Comparison of ENCODE assay signal across 8 cellular contexts in the genomic region with DNA sequence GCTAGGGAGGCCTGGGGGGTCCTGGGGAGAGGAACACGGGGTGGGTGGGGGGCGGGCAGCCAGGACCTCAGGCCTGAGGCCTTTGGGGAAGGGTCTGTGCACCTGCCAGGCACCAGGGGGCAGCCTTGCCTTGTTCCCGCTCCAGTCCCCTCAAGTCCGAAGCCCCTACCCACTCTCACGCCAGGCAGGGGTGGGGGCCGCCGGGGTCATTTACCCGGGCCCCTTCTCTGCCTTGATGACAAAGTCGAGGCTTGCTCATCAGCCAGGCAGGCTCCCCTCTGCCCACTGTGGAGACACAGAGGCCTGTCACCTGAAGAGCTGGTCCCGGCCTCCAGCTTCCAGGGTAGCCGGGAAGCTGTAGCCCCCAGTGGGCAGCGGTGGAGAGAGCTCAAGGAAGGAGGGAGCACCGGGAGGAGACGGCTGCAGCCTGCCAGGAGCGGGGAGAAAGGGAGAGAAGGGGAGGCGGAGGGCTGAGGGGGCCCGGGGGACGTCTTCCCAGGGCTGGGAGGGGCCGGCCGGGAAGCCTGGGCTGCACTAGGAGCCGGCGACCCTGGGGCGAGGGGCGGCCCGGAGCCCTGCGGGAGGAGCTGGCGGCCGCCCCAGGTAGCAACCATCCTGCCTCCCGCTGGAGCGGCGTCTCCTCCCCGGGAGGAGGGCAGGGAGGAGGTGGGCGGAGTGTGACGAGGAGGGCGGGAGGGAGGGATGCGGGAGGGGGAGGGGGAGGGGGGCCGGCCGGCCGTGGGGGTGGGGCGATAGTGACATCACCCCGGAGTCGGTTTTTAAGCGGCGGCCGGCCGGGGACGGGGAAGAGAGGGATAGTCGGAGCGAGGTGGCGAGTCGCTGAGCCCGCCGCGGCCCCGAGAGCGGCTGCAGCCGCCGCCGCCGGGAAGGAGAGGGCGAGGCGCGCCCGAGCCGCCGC. TPM values are rescaled to one million over a fixed set of nuclear protein-coding genes. Genes with fewer than 3 reads are reported as not detected.
DNase-seq lines count a peak whose midpoint lies in the region; ATAC-seq and FAIRE-seq lines count a peak whose summit lies in the region.

Gene SLC6A8 (plus strand): TSS at position 806 of the 919 bp plus-strand sequence. CDS start 649 bp downstream, outside the sequence.

- no peak for FAIRE-seq in GM18507 (lab: Jason Lieb, UNC)

- ATAC-seq in GM21825 (IDR thresholded peaks at IDR 0.05; ENCODE audit: unreplicated experiment) = no peak
- ATAC-seq in GM21447 (IDR thresholded peaks at IDR 0.05; ENCODE audit: unreplicated experiment) = no peak

- DNase-seq in AG08395 (ENCODE audit: low spot score) (peak; percentile 78), GM18507 (ENCODE audit: extremely low spot score, insufficient read length, low read depth) (peak; percentile 15), NCI-H69 (lab: John Stamatoyannopoulos, UW) (peak; percentile 85), globus pallidus (ENCODE audit: low spot score) (peak; percentile 67), occipital lobe (lab: John Stamatoyannopoulos, UW) (peak; percentile 53)
- DNase-seq in activated naive CD4-positive, alpha-beta T cell treated with Interleukin-2 at 50 U/mL for 16 hours = peak; percentile 25

RNA-seq across cellular contexts. Expression of gene SLC6A8, which starts in this region (rescaled TPM):
- 11.4 TPM for total RNA-seq in occipital lobe

Comparison
In these comparisons a context has a peak if more than half of its experiments do, and no peak if none do; other contexts are left out.
1. DNase-seq: peak in every context shown above with its lines; median percentile 85 in NCI-H69; 78 in AG08395; 67 in globus pallidus; 53 in occipital lobe; 25 in activated naive CD4-positive, alpha-beta T cell treated with Interleukin-2 at 50 U/mL for 16 hours; 15 in GM18507.